Comparison of ENCODE assay signal across 21 cellular contexts in genomic region chrX:151896734-151897474, GRCh38. TPM values are rescaled to one million over a fixed set of nuclear protein-coding genes. Genes with fewer than 3 reads are reported as not detected.
DNase-seq lines count a peak whose midpoint lies in the region; ATAC-seq and TF ChIP-seq lines count a peak whose summit lies in the region.
"Had no signal": no experiment of that assay in that cellular context is flagged by ENCODE, and none has a peak within 500 bp of the region (broad histone marks: within the 10 kb centered on the region; RNA-seq: fewer than 3 reads in every experiment).

No MANE protein-coding gene starts in this region.

- H3K27ac Mint-ChIP-seq in stimulated activated memory B cell treated with anti-CD40 and anti-IgM and Interleukin-4, amounts not matched to agents 10 μg/mL and 1 μg/mL and 100 μg/mL, for 72 hours = no peak overlapping the region
- H3K27ac Mint-ChIP-seq: CD4-positive, alpha-beta T cell; natural killer cell had no signal

- no peak for TF ChIP-seq CTCF in LNCaP clone FGC (IDR thresholded peaks at IDR 0.05; ENCODE audit: control insufficient read depth, extremely low read depth, insufficient read depth)
- no peak for TF ChIP-seq CTCF in foreskin fibroblast (IDR thresholded peaks at IDR 0.05; ENCODE audit: low read depth, low read length)
- TF ChIP-seq CTCF in heart left ventricle (IDR thresholded peaks at IDR 0.05) = no peak

- no peaks in the 10 kb centered on the region for H3K9me3 ChIP-seq in heart left ventricle
- H3K9me3 ChIP-seq: colonic mucosa, esophagus squamous epithelium, lower lobe of right lung, psoas muscle, testis had no signal

- H3K27me3 Mint-ChIP-seq in stimulated activated memory B cell treated with anti-CD40 and anti-IgM and Interleukin-4, amounts not matched to agents 10 μg/mL and 1 μg/mL and 100 μg/mL, for 72 hours = no peaks in the 10 kb centered on the region
- H3K27me3 Mint-ChIP-seq: CD4-positive, alpha-beta T cell had no signal

- H3K27ac ChIP-seq in heart left ventricle = no peak overlapping the region
- H3K27ac ChIP-seq: colonic mucosa, esophagus squamous epithelium, KMS-11, lower lobe of right lung, psoas muscle, testis had no signal

- H3K4me3 ChIP-seq in LNCaP clone FGC (ENCODE audit: low read depth, low read length) = no peak overlapping the region
- no peak overlapping the region for H3K4me3 ChIP-seq in foreskin fibroblast (ENCODE audit: low read depth in 1 of 2, low read length in 2 of 2)
- no peak overlapping the region for H3K4me3 ChIP-seq in heart left ventricle
- H3K4me3 ChIP-seq: colonic mucosa, esophagus squamous epithelium, lower lobe of right lung, psoas muscle, testis had no signal

- H3K4me1 Mint-ChIP-seq in stimulated activated memory B cell treated with anti-CD40 and anti-IgM and Interleukin-4, amounts not matched to agents 10 μg/mL and 1 μg/mL and 100 μg/mL, for 72 hours = no peaks in the 10 kb centered on the region
- H3K4me1 Mint-ChIP-seq: natural killer cell had no signal

- DNase-seq in EL (peak; percentile 47), LNCaP clone FGC (ENCODE audit: low read depth) (peak; percentile 33), astrocyte of the hippocampus (ENCODE audit: low read depth, low spot score) (peak; percentile 16), foreskin fibroblast (peak; percentile 65 to 86), hypothalamus (lab: John Stamatoyannopoulos, UW) (no peak), heart left ventricle (no peak), germinal center (ENCODE audit: low spot score) (no peak)
- DNase-seq: activated CD4-positive, alpha-beta T cell treated with anti-CD3 and anti-CD28 coated beads, Interleukin-2, amount 50 U/mL, for 1 hour; activated T-cell treated with anti-CD3 and anti-CD28 coated beads, Interleukin-2, amount 50 U/mL, for 4 hours; CD4-positive, alpha-beta T cell; colonic mucosa; esophagus squamous epithelium; GDM1; lower lobe of right lung; natural killer cell; NCI-H1694; NCI-H526 treated with DMSO at 0.1 percent for 48 hours; psoas muscle; testis had no signal

- H3K4me1 ChIP-seq in heart left ventricle = no peaks in the 10 kb centered on the region
- H3K4me1 ChIP-seq: colonic mucosa, esophagus squamous epithelium, lower lobe of right lung, psoas muscle, testis had no signal

- peaks cover 0 to 5% (median 0%) of the 10 kb centered on the region in 9 donors for H3K27me3 ChIP-seq in heart left ventricle
- H3K27me3 ChIP-seq: colonic mucosa, esophagus squamous epithelium, testis had no signal

- no peak overlapping the region for H3K4me3 Mint-ChIP-seq in stimulated activated memory B cell treated with anti-CD40 and anti-IgM and Interleukin-4, amounts not matched to agents 10 μg/mL and 1 μg/mL and 100 μg/mL, for 72 hours
- H3K4me3 Mint-ChIP-seq: activated T-cell treated with anti-CD3 and anti-CD28 coated beads, Interleukin-2, amount 50 U/mL, for 4 hours; CD4-positive, alpha-beta T cell; natural killer cell had no signal

- intact Hi-C loops in heart left ventricle (cut with DNase I) = no loop called here

- WGBS in heart left ventricle, 4 donors = 65 to 74% (median 71%) methylated on average over 5 of the region's 5 CpGs

- no peak for ATAC-seq in stimulated activated memory B cell treated with anti-CD40 and anti-IgM and Interleukin-4, amounts not matched to agents 10 μg/mL and 1 μg/mL and 100 μg/mL, for 72 hours
- ATAC-seq in heart left ventricle = no peak
- ATAC-seq: activated T-cell treated with anti-CD3 and anti-CD28 coated beads, Interleukin-2, amount 50 U/mL, for 4 hours; lower lobe of right lung; natural killer cell; psoas muscle had no signal

- no peaks in the 10 kb centered on the region for H3K36me3 Mint-ChIP-seq in stimulated activated memory B cell treated with anti-CD40 and anti-IgM and Interleukin-4, amounts not matched to agents 10 μg/mL and 1 μg/mL and 100 μg/mL, for 72 hours
- H3K36me3 Mint-ChIP-seq: natural killer cell had no signal

- H3K9me3 Mint-ChIP-seq in stimulated activated memory B cell treated with anti-CD40 and anti-IgM and Interleukin-4, amounts not matched to agents 10 μg/mL and 1 μg/mL and 100 μg/mL, for 72 hours = no peaks in the 10 kb centered on the region
- H3K9me3 Mint-ChIP-seq: activated T-cell treated with anti-CD3 and anti-CD28 coated beads, Interleukin-2, amount 50 U/mL, for 4 hours; CD4-positive, alpha-beta T cell had no signal

- H3K36me3 ChIP-seq in heart left ventricle = no peaks in the 10 kb centered on the region
- H3K36me3 ChIP-seq: colonic mucosa, esophagus squamous epithelium, lower lobe of right lung had no signal

- no peak for TF ChIP-seq POLR2A in heart left ventricle (IDR thresholded peaks at IDR 0.05)

RNA-seq across cellular contexts. Expression of gene MAGEA4, which starts 15.8 kb away (rescaled TPM):
- total RNA-seq in heart left ventricle = not detected
- polyA plus RNA-seq in heart left ventricle = not detected
- total RNA-seq: activated T-cell treated with anti-CD3 and anti-CD28 coated beads, Interleukin-2, amount 50 U/mL, for 4 hours; CD4-positive, alpha-beta T cell; colonic mucosa; esophagus squamous epithelium; lower lobe of right lung; natural killer cell; psoas muscle had no signal
- polyA plus RNA-seq: psoas muscle had no signal

Comparison
In these comparisons a context has a peak if more than half of its experiments do, and no peak if none do; other contexts are left out.
1. DNase-seq: peak in EL (single experiment), LNCaP clone FGC (single experiment), astrocyte of the hippocampus (single experiment) and foreskin fibroblast (2 of 2); none in hypothalamus (0 of 51), heart left ventricle (0 of 5) and germinal center (single experiment).